8 cellular contexts compared by ENCODE assay signal in the genomic region with DNA sequence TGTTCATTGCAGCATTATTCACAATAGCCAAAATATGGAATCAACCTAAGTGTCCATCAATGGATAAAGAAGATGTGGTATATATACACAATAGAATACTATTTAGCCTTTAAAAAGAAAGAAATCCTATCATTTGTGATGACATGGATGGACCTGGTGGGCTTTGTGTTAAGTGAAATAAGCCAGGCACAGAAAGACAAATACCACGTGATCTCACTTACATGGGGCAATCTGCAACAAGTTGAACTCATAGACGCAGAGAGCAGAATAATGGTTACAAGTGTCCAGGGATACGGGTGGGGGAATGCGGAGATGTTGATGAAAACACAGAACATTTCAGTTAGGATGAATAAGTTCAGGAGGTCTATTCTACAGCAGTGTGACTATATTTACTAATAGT.
"Had no signal": no experiment of that assay in that cellular context is flagged by ENCODE, and none has a peak within 500 bp of the region (broad histone marks: within the 10 kb centered on the region; RNA-seq: fewer than 3 reads in every experiment).

No MANE protein-coding gene starts in this region.

- FAIRE-seq: G401.6, GM12878, GM12891, GM12892, GM18507, GM19239 had no signal

- H3K4me3 ChIP-seq: GM12878 had no signal

- DNase-seq: GDM1, GF-D8 had no signal

- ATAC-seq: GM12878 had no signal
